16 cellular contexts compared by ENCODE assay signal in the genomic region with DNA sequence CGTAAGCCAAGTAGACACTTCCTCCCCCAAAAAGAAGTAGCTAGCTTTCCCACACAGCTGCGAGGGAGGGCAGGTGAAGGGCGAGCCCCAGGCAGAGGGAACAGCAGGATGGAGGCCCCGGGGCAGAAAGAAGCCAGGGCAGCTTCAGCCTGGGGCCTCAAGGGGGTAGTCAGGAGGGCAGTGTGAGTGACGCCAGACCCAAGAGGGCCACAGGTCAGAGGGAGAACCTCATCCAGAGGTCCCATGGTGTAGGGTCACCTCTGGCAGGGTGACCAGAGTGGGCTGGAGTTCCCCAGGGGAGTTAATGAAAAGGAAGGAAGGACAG. TPM values are rescaled to one million over a fixed set of nuclear protein-coding genes. Genes with fewer than 3 reads are reported as not detected.
DNase-seq lines count a peak whose midpoint lies in the region; ATAC-seq and TF ChIP-seq lines count a peak whose summit lies in the region.
"Had no signal": no experiment of that assay in that cellular context is flagged by ENCODE, and none has a peak within 500 bp of the region (broad histone marks: within the 10 kb centered on the region; RNA-seq: fewer than 3 reads in every experiment).

No MANE protein-coding gene starts in this region.

- H3K27me3 ChIP-seq in lower lobe of right lung (ENCODE audit: low read depth) = no peaks in the 10 kb centered on the region
- H3K27me3 ChIP-seq: thyroid gland had no signal

- no peaks in the 10 kb centered on the region for H3K9me3 Mint-ChIP-seq in T-cell
- H3K9me3 Mint-ChIP-seq in stimulated activated naive B cell treated with anti-CD40 and anti-IgM and Interleukin-4, amounts not matched to agents 10 μg/mL and 1 μg/mL and 100 μg/mL, for 72 hours = no peaks in the 10 kb centered on the region
- H3K9me3 Mint-ChIP-seq: activated naive CD4-positive, alpha-beta T cell treated with anti-CD3 and anti-CD28 coated beads, Interleukin-2, amount 50 U/mL, for 72 hours had no signal

- H3K27ac Mint-ChIP-seq in T-cell = peak overlapping the region; percentile 43 to 85
- peak overlapping the region; percentile 95 for H3K27ac Mint-ChIP-seq in stimulated activated naive B cell treated with anti-CD40 and anti-IgM and Interleukin-4, amounts not matched to agents 10 μg/mL and 1 μg/mL and 100 μg/mL, for 72 hours

- TF ChIP-seq CTCF in lower lobe of right lung (IDR thresholded peaks at IDR 0.05) = no peak

- ATAC-seq in T-cell (replicated peaks in 1 of 4) = no peak
- ATAC-seq in lower lobe of right lung = no peak
- ATAC-seq in stimulated activated naive B cell treated with anti-CD40 and anti-IgM and Interleukin-4, amounts not matched to agents 10 μg/mL and 1 μg/mL and 100 μg/mL, for 72 hours (replicated peaks) = no peak
- no peak for ATAC-seq in GM21367 (IDR thresholded peaks at IDR 0.05; ENCODE audit: unreplicated experiment)
- ATAC-seq: left ventricle myocardium superior had no signal

- H3K4me3 ChIP-seq in lower lobe of right lung = no peak overlapping the region
- H3K4me3 ChIP-seq: thyroid gland had no signal

- H3K4me1 ChIP-seq in lower lobe of right lung = peaks cover 10% of the 10 kb centered on the region
- H3K4me1 ChIP-seq: thyroid gland had no signal

- DNase-seq in NCI-H2196 treated with DMSO at 0.1 percent for 48 hours (lab: John Stamatoyannopoulos, UW; ENCODE audit: unreplicated experiment) (peak; percentile 40), NCI-H2196 (lab: John Stamatoyannopoulos, UW; ENCODE audit: unreplicated experiment) (no peak), T-cell (no peak), lower lobe of right lung (no peak), foreskin melanocyte (no peak), NCI-H748 (lab: John Stamatoyannopoulos, UW; ENCODE audit: unreplicated experiment) (no peak)
- no peak for DNase-seq in stimulated activated naive B cell treated with anti-CD40 and anti-IgM and Interleukin-4, amounts not matched to agents 10 μg/mL and 1 μg/mL and 100 μg/mL, for 72 hours
- DNase-seq: activated CD4-positive, CD25-positive, alpha-beta regulatory T cell treated with anti-CD3 and anti-CD28 coated beads, Interleukin-2, amount 50 U/mL, for 72 hours; KBM-7; left ventricle myocardium superior; naive thymus-derived CD4-positive, alpha-beta T cell; thyroid gland had no signal

- H3K36me3 ChIP-seq in lower lobe of right lung = peaks cover 6% of the 10 kb centered on the region
- H3K36me3 ChIP-seq: thyroid gland had no signal

- POLR2A ChIA-PET in T-cell (lab: Charles Lee) = no interaction called here

- CTCF ChIA-PET in T-cell (lab: Charles Lee) = no interaction called here

- H3K4me3 Mint-ChIP-seq in T-cell = peak overlapping the region in 1 of 3 donors; percentile 61
- H3K4me3 Mint-ChIP-seq in stimulated activated naive B cell treated with anti-CD40 and anti-IgM and Interleukin-4, amounts not matched to agents 10 μg/mL and 1 μg/mL and 100 μg/mL, for 72 hours = peak overlapping the region in 1 of 2 donors; percentile 53

- peak overlapping the region; percentile 21 for H3K27ac ChIP-seq in lower lobe of right lung
- H3K27ac ChIP-seq: thyroid gland had no signal

- H3K4me1 Mint-ChIP-seq in T-cell = peaks cover 14 to 43% (median 34%) of the 10 kb centered on the region in 3 donors
- H3K4me1 Mint-ChIP-seq in stimulated activated naive B cell treated with anti-CD40 and anti-IgM and Interleukin-4, amounts not matched to agents 10 μg/mL and 1 μg/mL and 100 μg/mL, for 72 hours = peaks cover 31 to 41% of the 10 kb centered on the region in 2 donors

- no peaks in the 10 kb centered on the region for H3K27me3 Mint-ChIP-seq in T-cell
- no peaks in the 10 kb centered on the region for H3K27me3 Mint-ChIP-seq in stimulated activated naive B cell treated with anti-CD40 and anti-IgM and Interleukin-4, amounts not matched to agents 10 μg/mL and 1 μg/mL and 100 μg/mL, for 72 hours
- H3K27me3 Mint-ChIP-seq: CD4-positive, alpha-beta memory T cell; naive thymus-derived CD4-positive, alpha-beta T cell had no signal

- no peaks in the 10 kb centered on the region for H3K36me3 Mint-ChIP-seq in T-cell
- peaks cover 5 to 9% of the 10 kb centered on the region in 2 donors for H3K36me3 Mint-ChIP-seq in stimulated activated naive B cell treated with anti-CD40 and anti-IgM and Interleukin-4, amounts not matched to agents 10 μg/mL and 1 μg/mL and 100 μg/mL, for 72 hours
- H3K36me3 Mint-ChIP-seq: activated naive CD4-positive, alpha-beta T cell treated with anti-CD3 and anti-CD28 coated beads, Interleukin-2, amount 50 U/mL, for 72 hours had no signal

- no peaks in the 10 kb centered on the region for H3K9me3 ChIP-seq in lower lobe of right lung
- H3K9me3 ChIP-seq: thyroid gland had no signal

- intact Hi-C loops in lower lobe of right lung (cut with DNase I) = no loop called here

RNA-seq across cellular contexts. Expression of gene PRR5, which starts 9.2 kb away (rescaled TPM):
- total RNA-seq in T-cell (10 to 100 TPM; 37.0 to 64.0 (median 58.7) TPM), lower lobe of right lung (9.6 TPM)

RNA-seq across cellular contexts. Expression of gene ARHGAP8, which starts 41.2 kb away (rescaled TPM):
- 1 to 10 TPM in 4 of 5 donors, under 1 TPM in 1; 0.59 to 4.7 (median 2.0) TPM for total RNA-seq in T-cell
- total RNA-seq in lower lobe of right lung = 18.2 TPM
- total RNA-seq: A673, left ventricle myocardium superior had no signal
